ENCODE assay signal across 17 cellular contexts in genomic region chr5:138303365-138303764, GRCh38. TPM values are rescaled to one million over a fixed set of nuclear protein-coding genes. Genes with fewer than 3 reads are reported as not detected.
DNase-seq lines count a peak whose midpoint lies in the region; ATAC-seq, FAIRE-seq and TF ChIP-seq lines count a peak whose summit lies in the region.
"Had no signal": no experiment of that assay in that cellular context is flagged by ENCODE, and none has a peak within 500 bp of the region (broad histone marks: within the 10 kb centered on the region; RNA-seq: fewer than 3 reads in every experiment).

No MANE protein-coding gene starts in this region.

- TF ChIP-seq EP300 in HepG2 (IDR thresholded peaks at IDR 0.05; ENCODE audit: low read depth in 2 of 2, low read length in 2 of 2), result no peak
- no peak for TF ChIP-seq EP300 in HepG2 (CRISPR knock-in tag; IDR thresholded peaks at IDR 0.05; ENCODE audit: borderline replicate concordance)
- TF ChIP-seq EP300 in transverse colon (IDR thresholded peaks at IDR 0.05; ENCODE audit: low read depth), result no peak

- H3K79me2 ChIP-seq in HepG2 (ENCODE audit: insufficient read depth, low read length) (no peaks in the 10 kb centered on the region), fibroblast of lung (ENCODE audit: control insufficient read depth, insufficient read depth, low read length) (no peaks in the 10 kb centered on the region)

- H3K9ac ChIP-seq in liver (ENCODE audit: low read depth in 1 of 2, low read length in 2 of 2) (no peak overlapping the region), HepG2 (ENCODE audit: insufficient read depth, low read depth, low read length) (no peak overlapping the region), fibroblast of lung (ENCODE audit: insufficient read depth, low read length) (no peak overlapping the region)
- H3K9ac ChIP-seq: neural progenitor cell had no signal

- H3K9me3 ChIP-seq in liver (ENCODE audit: control insufficient read depth in 4 of 4, low read length in 3 of 4) (no peaks in the 10 kb centered on the region), HepG2 (ENCODE audit: low read length) (no peaks in the 10 kb centered on the region), RWPE2 (ENCODE audit: severe bottlenecking) (no peaks in the 10 kb centered on the region), fibroblast of lung (ENCODE audit: control insufficient read depth, insufficient read depth, low read depth, low read length) (no peaks in the 10 kb centered on the region), transverse colon (no peaks in the 10 kb centered on the region)
- no peaks in the 10 kb centered on the region for H3K9me3 ChIP-seq in effector memory CD4-positive, alpha-beta T cell (ENCODE audit: control insufficient read depth, low read length)

- TF ChIP-seq POLR2A in HepG2 (IDR thresholded peaks at IDR 0.05; ENCODE audit: insufficient read depth in 1 of 2, low read depth in 2 of 2, low read length in 2 of 2), result no peak
- no peak for TF ChIP-seq POLR2A in transverse colon (IDR thresholded peaks at IDR 0.05)

- TF ChIP-seq RAD21 in liver (IDR thresholded peaks at IDR 0.05) (no peak), HepG2 (CRISPR knock-in tag; IDR thresholded peaks at IDR 0.05) (no peak)

- POLR2A ChIA-PET in HepG2 (lab: Yijun Ruan, JAX), result no interaction called here

- no peak for TF ChIP-seq CTCF in liver (IDR thresholded peaks at IDR 0.05; ENCODE audit: low read depth, low read length, missing input control)
- no peak for TF ChIP-seq CTCF in HepG2 (CRISPR knock-in tag; IDR thresholded peaks at IDR 0.05)
- no peak for TF ChIP-seq CTCF in RWPE2 (IDR thresholded peaks at IDR 0.05; ENCODE audit: poor library complexity, severe bottlenecking)
- no peak for TF ChIP-seq CTCF in fibroblast of lung (conservative IDR thresholded peaks at IDR 0.05 in 1 of 2, IDR thresholded peaks at IDR 0.05 in 1 of 2; ENCODE audit: low read depth in 1 of 2, low read length in 2 of 2)
- no peak for TF ChIP-seq CTCF in transverse colon (IDR thresholded peaks at IDR 0.05)

- ATAC-seq in HepG2 (no peak), RWPE2 (ENCODE audit: low read depth) (peak; percentile 35; the same call in 1 of the 3 replicates), HG03175 (IDR thresholded peaks at IDR 0.05; ENCODE audit: unreplicated experiment) (no peak)
- ATAC-seq: Panc1 had no signal

- intact Hi-C loops in HepG2 (cut with micrococcal nuclease; ENCODE audit: unreplicated experiment), result no loop called here
- intact Hi-C loops in transverse colon (cut with DNase I; ENCODE audit: low total_unique reads), result no loop called here

- H3K36me3 ChIP-seq in liver (ENCODE audit: control insufficient read depth in 4 of 4, insufficient read depth in 3 of 4, low read depth in 1 of 4, low read length in 3 of 4) (no peaks in the 10 kb centered on the region), HepG2 (replicated peaks in 1 of 2; ENCODE audit: control insufficient read depth in 1 of 2, insufficient read depth in 2 of 2, low read length in 2 of 2) (peaks cover 5 to 22% of the 10 kb centered on the region in 2 experiments; a peak in 3 of 5 replicates), RWPE2 (ENCODE audit: low read depth) (no peaks in the 10 kb centered on the region; the same call in 1 of the 2 replicates), fibroblast of lung (ENCODE audit: control insufficient read depth, insufficient read depth, low read length) (no peaks in the 10 kb centered on the region), transverse colon (no peaks in the 10 kb centered on the region)
- H3K36me3 ChIP-seq in effector memory CD4-positive, alpha-beta T cell (ENCODE audit: control insufficient read depth, insufficient read depth, low read length), result no peaks in the 10 kb centered on the region
- H3K36me3 ChIP-seq: neural progenitor cell had no signal

- H4K20me1 ChIP-seq in HepG2 (ENCODE audit: insufficient read depth, low read length), result no peaks in the 10 kb centered on the region
- H4K20me1 ChIP-seq in fibroblast of lung (ENCODE audit: control insufficient read depth, extremely low read depth, insufficient read depth, low read length), result no peaks in the 10 kb centered on the region

- no peak for DNase-seq in HepG2 (ENCODE audit: low spot score)
- DNase-seq in RWPE2 (ENCODE audit: low spot score), result no peak
- DNase-seq in fibroblast of lung (ENCODE audit: low read depth in 2 of 2), result peak; percentile 23 to 43
- peak; percentile 6 for DNase-seq in urothelium cell line (ENCODE audit: low spot score)
- DNase-seq in effector memory CD4-positive, alpha-beta T cell, result no peak
- DNase-seq in transverse colon, result no peak
- DNase-seq: activated naive CD8-positive, alpha-beta T cell treated with anti-CD3 and anti-CD28 coated beads, Interleukin-2, amount 10 ng/mL, durations not matched to agents 7 days and 5 days; cortex of kidney; H9; Karpas-422; NCI-H1694; NCI-H524 treated with DMSO at 0.1 percent for 48 hours; stimulated activated naive CD4-positive, alpha-beta T cell treated with Interleukin-2 at 50 U/mL for 16 hours had no signal

- FAIRE-seq in HepG2 (lab: Jason Lieb, UNC), result no peak
- FAIRE-seq in urothelium cell line (lab: Jason Lieb, UNC), result no peak

- H3K4me2 ChIP-seq in HepG2 (ENCODE audit: low read depth, low read length) (no peak overlapping the region), fibroblast of lung (ENCODE audit: extremely low read depth, insufficient read depth, low read length) (no peak overlapping the region)
- H3K4me2 ChIP-seq: neural progenitor cell had no signal

- H2AFZ ChIP-seq in HepG2 (ENCODE audit: low read length), result no peak overlapping the region
- H2AFZ ChIP-seq in fibroblast of lung (ENCODE audit: low read length), result no peak overlapping the region
- H2AFZ ChIP-seq: neural progenitor cell had no signal

- WGBS in liver, result 89% methylated on average over 6 of the region's 6 CpGs
- WGBS in HepG2 (ENCODE audit: low lambda C conversion rate), result 94% methylated on average over 6 of the region's 6 CpGs
- WGBS in transverse colon (ENCODE audit: low coverage in 1 of 2), 2 donors, result 87 to 88% methylated on average over 6 of the region's 6 CpGs

- CTCF ChIA-PET in HepG2 (lab: Yijun Ruan, JAX; ENCODE audit: low intra/inter-chr PET ratio, low total read pairs), result no interaction called here

- no peaks in the 10 kb centered on the region for H3K4me1 ChIP-seq in liver (ENCODE audit: control insufficient read depth in 4 of 4, insufficient read depth in 4 of 4, low read length in 3 of 4)
- peaks cover 9% of the 10 kb centered on the region for H3K4me1 ChIP-seq in HepG2 (ENCODE audit: insufficient read depth, low read length)
- peaks cover 7% of the 10 kb centered on the region for H3K4me1 ChIP-seq in RWPE2 (ENCODE audit: insufficient read depth, poor library complexity, severe bottlenecking)
- no peaks in the 10 kb centered on the region for H3K4me1 ChIP-seq in fibroblast of lung (ENCODE audit: control insufficient read depth, extremely low read depth, insufficient read depth, low read length)
- H3K4me1 ChIP-seq in effector memory CD4-positive, alpha-beta T cell (ENCODE audit: control insufficient read depth, insufficient read depth, low read length, poor library complexity, severe bottlenecking), result no peaks in the 10 kb centered on the region
- H3K4me1 ChIP-seq in transverse colon, result no peaks in the 10 kb centered on the region
- H3K4me1 ChIP-seq: neural progenitor cell had no signal

- BruUV-seq in HepG2 (replicated peaks; lab: Mats Ljungman, UMichigan), result no TSS peak

- in situ Hi-C loops in HepG2 (cut with HindIII; ENCODE audit: extremely low pct_ligation_motif_present, low pct_unique_long_range_greater_than_20kb) (no loop called here), transverse colon (cut with MboI; ENCODE audit: low pct_ligation_motif_present in 1 of 4, low pct_unique_long_range_greater_than_20kb in 1 of 4, low sequenced_read_pairs in 3 of 4) (no loop called here)

- H3K4me3 ChIP-seq in liver (ENCODE audit: low read depth in 1 of 3, low read length in 3 of 3), result no peak overlapping the region
- H3K4me3 ChIP-seq in HepG2 (replicated peaks in 1 of 3; ENCODE audit: insufficient read depth in 1 of 3, low read depth in 2 of 3, low read length in 3 of 3), result no peak overlapping the region
- H3K4me3 ChIP-seq in RWPE2 (ENCODE audit: severe bottlenecking), result no peak overlapping the region
- no peak overlapping the region for H3K4me3 ChIP-seq in fibroblast of lung (replicated peaks in 1 of 4; ENCODE audit: control extremely low read depth in 1 of 4, insufficient read depth in 1 of 4, low read depth in 3 of 4, low read length in 4 of 4)
- H3K4me3 ChIP-seq in effector memory CD4-positive, alpha-beta T cell (ENCODE audit: insufficient read depth, low read depth, low read length, poor library complexity, severe bottlenecking), result no peak overlapping the region
- H3K4me3 ChIP-seq in transverse colon, result no peak overlapping the region
- H3K4me3 ChIP-seq: neural progenitor cell had no signal

- H3K27me3 ChIP-seq in liver (ENCODE audit: control insufficient read depth in 4 of 4, insufficient read depth in 4 of 4, low read length in 3 of 4), result no peaks in the 10 kb centered on the region
- H3K27me3 ChIP-seq in HepG2 (ENCODE audit: control insufficient read depth in 1 of 2, insufficient read depth in 2 of 2, low read length in 2 of 2), result no peaks in the 10 kb centered on the region
- no peaks in the 10 kb centered on the region for H3K27me3 ChIP-seq in RWPE2 (ENCODE audit: insufficient read depth, poor library complexity, severe bottlenecking)
- H3K27me3 ChIP-seq in fibroblast of lung (ENCODE audit: control insufficient read depth, insufficient read depth, low read length), result no peaks in the 10 kb centered on the region
- H3K27me3 ChIP-seq in effector memory CD4-positive, alpha-beta T cell (replicated peaks; ENCODE audit: control insufficient read depth, insufficient read depth, low read length, poor library complexity, severe bottlenecking), result no peaks in the 10 kb centered on the region
- H3K27me3 ChIP-seq in transverse colon, result no peaks in the 10 kb centered on the region
- H3K27me3 ChIP-seq: neural progenitor cell had no signal

- H3K27ac ChIP-seq in liver (ENCODE audit: low read depth in 1 of 2, low read length in 2 of 2) (no peak overlapping the region), HepG2 (ENCODE audit: extremely low read length, insufficient read depth, low read length) (no peak overlapping the region), RWPE2 (ENCODE audit: poor library complexity, severe bottlenecking) (no peak overlapping the region), fibroblast of lung (ENCODE audit: insufficient read depth, low read length) (no peak overlapping the region), transverse colon (no peak overlapping the region)
- no peak overlapping the region for H3K27ac ChIP-seq in effector memory CD4-positive, alpha-beta T cell (ENCODE audit: insufficient read depth, low read length, poor library complexity, severe bottlenecking)
- H3K27ac ChIP-seq: neural progenitor cell had no signal

RNA-seq across cellular contexts. Expression of gene CDC25C, which starts 28.2 kb away (rescaled TPM):
- total RNA-seq in liver, result 1 to 10 TPM in 1 of 2 donors, not detected in 1; 6.9 TPM
- under 1 TPM; 0.49 to 0.59 TPM for polyA plus RNA-seq in liver
- total RNA-seq in HepG2 (2016; rRNA removed; fragmentation: Illumina TruSeq; extraction: Trizol), result 27.6 and 44.1 TPM in 2 replicates
- total RNA-seq in HepG2 (2016; cell fraction: cytosol; rRNA removed; fragmentation: Illumina TruSeq; extraction: Trizol; ENCODE audit: low read depth), result 7.6 and 8.5 TPM in 2 replicates
- total RNA-seq in HepG2 (2016; cell fraction: insoluble cytoplasmic fraction; rRNA removed; fragmentation: Illumina TruSeq; extraction: Trizol), result 26.9 and 38.3 TPM in 2 replicates
- 9.4 and 10.9 TPM in 2 replicates for total RNA-seq in HepG2 (2016; cell fraction: membrane; rRNA removed; fragmentation: Illumina TruSeq; extraction: Trizol)
- total RNA-seq in HepG2 (2016; cell fraction: nucleus; rRNA removed; fragmentation: Illumina TruSeq; extraction: Trizol), result 18.6 and 19.2 TPM in 2 replicates
- 11.8 and 17.7 TPM in 2 replicates for polyA plus RNA-seq in HepG2 (2011; rRNA removed)
- 8.8 and 9.2 TPM in 2 replicates for polyA plus RNA-seq in HepG2 (2011; cell fraction: cytosol; rRNA removed)
- 7.0 and 10.3 TPM in 2 replicates for polyA plus RNA-seq in HepG2 (2011; cell fraction: nucleus; rRNA removed)
- 4.8 and 13.0 TPM in 2 replicates for polyA plus RNA-seq in HepG2 (2012)
- 2.5 and 3.0 TPM in 2 replicates for polyA plus RNA-seq in HepG2 (2016; cell fraction: cytosol; fragmentation: Illumina TruSeq; extraction: Trizol; ENCODE audit: low read depth)
- 36.0 and 37.3 TPM in 2 replicates for polyA plus RNA-seq in HepG2 (2016; cell fraction: insoluble cytoplasmic fraction; fragmentation: Illumina TruSeq; extraction: Trizol; ENCODE audit: low read depth)
- polyA plus RNA-seq in HepG2 (2016; cell fraction: membrane; fragmentation: Illumina TruSeq; extraction: Trizol; ENCODE audit: low read depth), result 4.0 and 4.5 TPM in 2 replicates
- 18.4 and 19.2 TPM in 2 replicates for polyA plus RNA-seq in HepG2 (2016; cell fraction: nucleus; fragmentation: Illumina TruSeq; extraction: Trizol; ENCODE audit: insufficient read depth, low read depth)
- 13.3 and 16.6 TPM in 2 replicates for polyA minus RNA-seq in HepG2 (2011; rRNA and poly(A)+ RNA removed; ENCODE audit: low replicate concordance)
- polyA minus RNA-seq in HepG2 (2011; cell fraction: cytosol; rRNA and poly(A)+ RNA removed), result 7.9 and 8.3 TPM in 2 replicates
- polyA minus RNA-seq in HepG2 (2011; cell fraction: nucleus; rRNA and poly(A)+ RNA removed), result 14.5 and 16.0 TPM in 2 replicates
- 0.26 and 3.0 TPM in 2 replicates for total RNA-seq in fibroblast of lung
- polyA plus RNA-seq in fibroblast of lung, result 2.4 and 9.9 TPM in 2 replicates
- 1.5 and 6.2 TPM in 2 replicates for polyA plus RNA-seq in fibroblast of lung (2012)
- polyA minus RNA-seq in fibroblast of lung (ENCODE audit: low replicate concordance), result 3.0 TPM in 1 of 2 replicates, not detected in the other
- 1 to 10 TPM in 1 of 4 donors, under 1 TPM in 2, not detected in 1; 0.32 to 2.8 (median 0.68) TPM for total RNA-seq in transverse colon

RNA-seq across cellular contexts. Expression of gene GFRA3, which starts 28.9 kb away (rescaled TPM):
- total RNA-seq in liver (1 to 10 TPM in 1 of 2 donors, under 1 TPM in 1; 0.50 to 1.9 TPM), HepG2 (2016; rRNA removed; fragmentation: Illumina TruSeq; extraction: Trizol) (0.10 and 0.27 TPM in 2 replicates), fibroblast of lung (not detected in 2 replicates), transverse colon (1 to 10 TPM in 1 of 4 donors, under 1 TPM in 2, not detected in 1; 0.48 to 3.4 (median 0.55) TPM)
- polyA plus RNA-seq in liver (under 1 TPM; 0.18 to 0.22 TPM), HepG2 (2011; rRNA removed) (0.30 and 0.48 TPM in 2 replicates), fibroblast of lung (not detected in 2 replicates)
- not detected in 2 replicates for total RNA-seq in HepG2 (2016; cell fraction: cytosol; rRNA removed; fragmentation: Illumina TruSeq; extraction: Trizol; ENCODE audit: low read depth)
- total RNA-seq in HepG2 (2016; cell fraction: insoluble cytoplasmic fraction; rRNA removed; fragmentation: Illumina TruSeq; extraction: Trizol), result 0.24 TPM in 1 of 2 replicates, not detected in the other
- total RNA-seq in HepG2 (2016; cell fraction: membrane; rRNA removed; fragmentation: Illumina TruSeq; extraction: Trizol), result 0.14 and 0.28 TPM in 2 replicates
- 0.31 and 0.47 TPM in 2 replicates for total RNA-seq in HepG2 (2016; cell fraction: nucleus; rRNA removed; fragmentation: Illumina TruSeq; extraction: Trizol)
- polyA plus RNA-seq in HepG2 (2011; cell fraction: cytosol; rRNA removed), result 0.33 and 0.40 TPM in 2 replicates
- 0.19 and 0.28 TPM in 2 replicates for polyA plus RNA-seq in HepG2 (2011; cell fraction: nucleus; rRNA removed)
- 0.43 and 0.91 TPM in 2 replicates for polyA plus RNA-seq in HepG2 (2012)
- polyA plus RNA-seq in HepG2 (2016; cell fraction: cytosol; fragmentation: Illumina TruSeq; extraction: Trizol; ENCODE audit: low read depth), result 0.18 and 0.20 TPM in 2 replicates
- 0.34 and 0.48 TPM in 2 replicates for polyA plus RNA-seq in HepG2 (2016; cell fraction: insoluble cytoplasmic fraction; fragmentation: Illumina TruSeq; extraction: Trizol; ENCODE audit: low read depth)
- polyA plus RNA-seq in HepG2 (2016; cell fraction: membrane; fragmentation: Illumina TruSeq; extraction: Trizol; ENCODE audit: low read depth), result 0.33 and 0.35 TPM in 2 replicates
- 0.73 and 1.1 TPM in 2 replicates for polyA plus RNA-seq in HepG2 (2016; cell fraction: nucleus; fragmentation: Illumina TruSeq; extraction: Trizol; ENCODE audit: insufficient read depth, low read depth)
- 0.32 and 0.44 TPM in 2 replicates for polyA minus RNA-seq in HepG2 (2011; rRNA and poly(A)+ RNA removed; ENCODE audit: low replicate concordance)
- polyA minus RNA-seq in HepG2 (2011; cell fraction: cytosol; rRNA and poly(A)+ RNA removed), result not detected in 2 replicates
- not detected in 2 replicates for polyA minus RNA-seq in HepG2 (2011; cell fraction: nucleus; rRNA and poly(A)+ RNA removed)
- not detected in 2 replicates for polyA plus RNA-seq in fibroblast of lung (2012)
- polyA minus RNA-seq in fibroblast of lung (ENCODE audit: low replicate concordance), result not detected in 2 replicates
- total RNA-seq: activated naive CD8-positive, alpha-beta T cell treated with anti-CD3 and anti-CD28 coated beads, Interleukin-2, amount 10 ng/mL, durations not matched to agents 7 days and 5 days had no signal

RNA-seq across cellular contexts. Expression of gene FAM53C, which starts 34.7 kb away (rescaled TPM):
- total RNA-seq in liver (10 to 100 TPM; 11.1 to 16.9 TPM), HepG2 (2016; rRNA removed; fragmentation: Illumina TruSeq; extraction: Trizol) (26.9 and 28.5 TPM in 2 replicates), fibroblast of lung (36.0 and 44.9 TPM in 2 replicates), transverse colon (10 to 100 TPM in 3 of 4 donors, 1 to 10 TPM in 1; 5.2 to 27.7 (median 14.0) TPM)
- polyA plus RNA-seq in liver (1 to 10 TPM; 4.2 to 6.6 TPM), HepG2 (2011; rRNA removed) (28.1 and 30.1 TPM in 2 replicates), fibroblast of lung (30.3 and 33.8 TPM in 2 replicates)
- 5.7 and 6.2 TPM in 2 replicates for total RNA-seq in HepG2 (2016; cell fraction: cytosol; rRNA removed; fragmentation: Illumina TruSeq; extraction: Trizol; ENCODE audit: low read depth)
- 26.1 and 26.8 TPM in 2 replicates for total RNA-seq in HepG2 (2016; cell fraction: insoluble cytoplasmic fraction; rRNA removed; fragmentation: Illumina TruSeq; extraction: Trizol)
- 22.1 and 22.4 TPM in 2 replicates for total RNA-seq in HepG2 (2016; cell fraction: membrane; rRNA removed; fragmentation: Illumina TruSeq; extraction: Trizol)
- total RNA-seq in HepG2 (2016; cell fraction: nucleus; rRNA removed; fragmentation: Illumina TruSeq; extraction: Trizol), result 19.0 and 21.2 TPM in 2 replicates
- polyA plus RNA-seq in HepG2 (2011; cell fraction: cytosol; rRNA removed), result 16.8 and 17.2 TPM in 2 replicates
- polyA plus RNA-seq in HepG2 (2011; cell fraction: nucleus; rRNA removed), result 46.4 and 53.9 TPM in 2 replicates
- polyA plus RNA-seq in HepG2 (2012), result 15.6 and 16.9 TPM in 2 replicates
- 3.1 and 3.3 TPM in 2 replicates for polyA plus RNA-seq in HepG2 (2016; cell fraction: cytosol; fragmentation: Illumina TruSeq; extraction: Trizol; ENCODE audit: low read depth)
- polyA plus RNA-seq in HepG2 (2016; cell fraction: insoluble cytoplasmic fraction; fragmentation: Illumina TruSeq; extraction: Trizol; ENCODE audit: low read depth), result 22.4 and 24.1 TPM in 2 replicates
- polyA plus RNA-seq in HepG2 (2016; cell fraction: membrane; fragmentation: Illumina TruSeq; extraction: Trizol; ENCODE audit: low read depth), result 11.4 TPM in 2 replicates
- 29.0 and 31.0 TPM in 2 replicates for polyA plus RNA-seq in HepG2 (2016; cell fraction: nucleus; fragmentation: Illumina TruSeq; extraction: Trizol; ENCODE audit: insufficient read depth, low read depth)
- 38.4 and 40.2 TPM in 2 replicates for polyA minus RNA-seq in HepG2 (2011; rRNA and poly(A)+ RNA removed; ENCODE audit: low replicate concordance)
- 15.7 TPM in 2 replicates for polyA minus RNA-seq in HepG2 (2011; cell fraction: cytosol; rRNA and poly(A)+ RNA removed)
- 34.9 and 47.7 TPM in 2 replicates for polyA minus RNA-seq in HepG2 (2011; cell fraction: nucleus; rRNA and poly(A)+ RNA removed)
- 18.8 and 23.0 TPM in 2 replicates for polyA plus RNA-seq in fibroblast of lung (2012)
- polyA minus RNA-seq in fibroblast of lung (ENCODE audit: low replicate concordance), result 41.8 and 61.1 TPM in 2 replicates

RNA-seq across cellular contexts. Expression of gene KDM3B, which starts 49.1 kb away (rescaled TPM):
- total RNA-seq in liver (10 to 100 TPM; 29.2 to 39.6 TPM), HepG2 (2016; rRNA removed; fragmentation: Illumina TruSeq; extraction: Trizol) (34.3 and 47.7 TPM in 2 replicates), fibroblast of lung (39.8 and 49.4 TPM in 2 replicates), transverse colon (100 to 1,000 TPM in 1 of 4 donors, 10 to 100 TPM in 3; 60.8 to 101 (median 76.6) TPM)
- polyA plus RNA-seq in liver (1 to 10 TPM; 6.8 to 8.4 TPM), HepG2 (2011; rRNA removed) (19.6 and 19.7 TPM in 2 replicates), fibroblast of lung (23.6 and 25.7 TPM in 2 replicates)
- 7.3 and 7.5 TPM in 2 replicates for total RNA-seq in HepG2 (2016; cell fraction: cytosol; rRNA removed; fragmentation: Illumina TruSeq; extraction: Trizol; ENCODE audit: low read depth)
- 33.7 and 41.7 TPM in 2 replicates for total RNA-seq in HepG2 (2016; cell fraction: insoluble cytoplasmic fraction; rRNA removed; fragmentation: Illumina TruSeq; extraction: Trizol)
- 14.6 and 15.4 TPM in 2 replicates for total RNA-seq in HepG2 (2016; cell fraction: membrane; rRNA removed; fragmentation: Illumina TruSeq; extraction: Trizol)
- total RNA-seq in HepG2 (2016; cell fraction: nucleus; rRNA removed; fragmentation: Illumina TruSeq; extraction: Trizol), result 31.3 and 31.9 TPM in 2 replicates
- 9.2 and 12.1 TPM in 2 replicates for polyA plus RNA-seq in HepG2 (2011; cell fraction: cytosol; rRNA removed)
- 20.4 and 21.1 TPM in 2 replicates for polyA plus RNA-seq in HepG2 (2011; cell fraction: nucleus; rRNA removed)
- 21.2 and 24.4 TPM in 2 replicates for polyA plus RNA-seq in HepG2 (2012)
- 1.5 TPM in 2 replicates for polyA plus RNA-seq in HepG2 (2016; cell fraction: cytosol; fragmentation: Illumina TruSeq; extraction: Trizol; ENCODE audit: low read depth)
- 35.2 and 38.8 TPM in 2 replicates for polyA plus RNA-seq in HepG2 (2016; cell fraction: insoluble cytoplasmic fraction; fragmentation: Illumina TruSeq; extraction: Trizol; ENCODE audit: low read depth)
- polyA plus RNA-seq in HepG2 (2016; cell fraction: membrane; fragmentation: Illumina TruSeq; extraction: Trizol; ENCODE audit: low read depth), result 5.1 and 6.0 TPM in 2 replicates
- 43.2 and 50.0 TPM in 2 replicates for polyA plus RNA-seq in HepG2 (2016; cell fraction: nucleus; fragmentation: Illumina TruSeq; extraction: Trizol; ENCODE audit: insufficient read depth, low read depth)
- polyA minus RNA-seq in HepG2 (2011; rRNA and poly(A)+ RNA removed; ENCODE audit: low replicate concordance), result 32.4 and 40.8 TPM in 2 replicates
- polyA minus RNA-seq in HepG2 (2011; cell fraction: cytosol; rRNA and poly(A)+ RNA removed), result 26.1 and 30.4 TPM in 2 replicates
- 37.2 and 39.4 TPM in 2 replicates for polyA minus RNA-seq in HepG2 (2011; cell fraction: nucleus; rRNA and poly(A)+ RNA removed)
- polyA plus RNA-seq in fibroblast of lung (2012), result 20.6 and 22.3 TPM in 2 replicates
- polyA minus RNA-seq in fibroblast of lung (ENCODE audit: low replicate concordance), result 24.1 and 25.7 TPM in 2 replicates

Comparison
In these comparisons a context has a peak if more than half of its experiments do, and no peak if none do; other contexts are left out.
1. DNase-seq: peak in fibroblast of lung (2 of 2) and urothelium cell line (single experiment); none in HepG2 (single experiment), RWPE2 (single experiment), effector memory CD4-positive, alpha-beta T cell (0 of 3) and transverse colon (single experiment).